Comparison of ENCODE assay signal across 11 cellular contexts in the genomic region with DNA sequence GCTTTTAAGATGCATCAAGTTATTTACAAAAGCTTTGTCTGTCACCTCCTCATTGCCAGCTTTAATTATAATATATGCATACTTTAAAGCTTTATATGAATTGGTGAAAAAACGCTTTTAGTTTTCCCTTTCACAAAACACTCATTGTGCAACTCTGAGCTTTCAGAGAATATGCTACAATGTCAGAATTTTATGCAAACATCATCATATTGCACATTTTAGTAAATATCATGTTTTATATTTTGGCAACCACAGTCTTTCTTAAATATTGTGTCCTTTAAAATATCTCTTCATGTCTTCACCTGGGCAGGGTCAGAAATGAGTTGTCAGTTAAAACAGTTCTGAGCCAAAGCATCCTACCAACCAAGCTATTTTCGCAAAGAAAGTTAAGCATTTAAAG.
"Had no signal": no experiment of that assay in that cellular context is flagged by ENCODE, and none has a peak within 500 bp of the region (broad histone marks: within the 10 kb centered on the region; RNA-seq: fewer than 3 reads in every experiment).

No MANE protein-coding gene starts in this region.

- H3K4me1 ChIP-seq: HAP-1 had no signal

- DNase-seq: GM23248, GOT3, H7, H9, HCEC 1CT, HFFc6 had no signal

- H3K36me3 ChIP-seq: HAP-1 had no signal

- H3K4me2 ChIP-seq: GM23338 had no signal

- ATAC-seq: GM23338, HCT116 had no signal

- H3K9me3 ChIP-seq: HAP-1 had no signal

- H3K9ac ChIP-seq: GM23248 had no signal

- FAIRE-seq: H1, H54 had no signal

- H2AFZ ChIP-seq: GM23248, GM23338 had no signal

- H3K4me3 ChIP-seq: GM23248, GM23338, HAP-1 had no signal

- H3K27ac ChIP-seq: GM23248 had no signal
